1 cellular context compared by ENCODE assay signal in genomic region chr1:24236170-24237045, GRCh38.
TF ChIP-seq lines count a peak whose summit lies in the region.

No MANE protein-coding gene starts in this region.

TF ChIP-seq in WTC11, 78 proteins besides CTCF, POLR2A, EP300 and RAD21 (continued from another document):
- TF ChIP-seq PREB (CRISPR knock-in tag; IDR thresholded peaks at IDR 0.05; ENCODE audit: borderline replicate concordance) (no peak), ATF3 (CRISPR knock-in tag; conservative IDR thresholded peaks at IDR 0.05) (no peak)
